Comparison of ENCODE assay signal across 25 cellular contexts in the genomic region with DNA sequence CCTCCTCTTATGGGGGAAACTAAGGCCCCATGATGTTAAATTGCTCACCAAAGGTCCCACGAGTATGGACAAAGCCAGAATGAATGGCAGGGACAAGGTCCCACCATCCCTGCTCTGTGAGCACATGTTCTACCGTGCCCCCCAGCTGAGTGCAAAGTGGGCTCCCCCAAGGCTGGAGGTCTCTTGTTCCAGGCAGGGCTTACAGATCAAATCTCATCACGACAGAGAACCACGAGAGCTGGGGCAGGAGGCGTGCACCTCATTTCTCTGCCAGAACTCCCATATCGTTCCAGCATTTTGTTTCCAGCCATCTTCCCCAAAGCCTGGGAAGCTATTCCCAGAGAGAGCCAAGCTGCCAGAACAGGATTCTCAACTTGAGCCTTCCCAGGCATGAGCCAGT.
DNase-seq lines count a peak whose midpoint lies in the region; ATAC-seq, FAIRE-seq and TF ChIP-seq lines count a peak whose summit lies in the region.
"Had no signal": no experiment of that assay in that cellular context is flagged by ENCODE, and none has a peak within 500 bp of the region (broad histone marks: within the 10 kb centered on the region; RNA-seq: fewer than 3 reads in every experiment).

No MANE protein-coding gene starts in this region.

- H3K4me1 ChIP-seq in osteoblast (ENCODE audit: insufficient read depth, low read length), result peaks cover 10% of the 10 kb centered on the region
- H3K4me1 ChIP-seq in aorta (ENCODE audit: control insufficient read depth in 1 of 2, insufficient read depth in 2 of 2, low read length in 2 of 2), result no peaks in the 10 kb centered on the region
- H3K4me1 ChIP-seq in stomach, result peaks cover 9 to 13% (median 11%) of the 10 kb centered on the region in 4 donors

- peaks cover 23% of the 10 kb centered on the region for H4K20me1 ChIP-seq in osteoblast (ENCODE audit: insufficient read depth, low read length)

- H3K27ac ChIP-seq in osteoblast (ENCODE audit: low read depth, low read length), result no peak overlapping the region
- no peak overlapping the region for H3K27ac ChIP-seq in aorta (ENCODE audit: low read depth in 1 of 2, low read length in 2 of 2)
- H3K27ac ChIP-seq in stomach, result no peak overlapping the region
- H3K27ac ChIP-seq: C4-2B had no signal

- TF ChIP-seq POLR2A in stomach (IDR thresholded peaks at IDR 0.05), result no peak

- peaks cover 6 to 7% of the 10 kb centered on the region in 2 donors for H3K4me1 Mint-ChIP-seq in natural killer cell
- H3K4me1 Mint-ChIP-seq in natural killer cell treated with Interleukin-12 subunit alpha and Interleukin-12 subunit beta and Interleukin-15 and Interleukin-18, amount 100 ng/mL, for 72 hours (ENCODE audit: low read depth in 2 of 2), result peaks cover 0 to 2% of the 10 kb centered on the region in 2 donors

- peaks cover 0 to 6% of the 10 kb centered on the region in 2 donors for H3K27me3 Mint-ChIP-seq in natural killer cell (ENCODE audit: low read depth in 2 of 2)
- peaks cover 0 to 8% of the 10 kb centered on the region in 2 donors for H3K27me3 Mint-ChIP-seq in natural killer cell treated with Interleukin-12 subunit alpha and Interleukin-12 subunit beta and Interleukin-15 and Interleukin-18, amount 100 ng/mL, for 72 hours

- DNase-seq in activated naive CD4-positive, alpha-beta T cell treated with anti-CD3 and anti-CD28 coated beads, Interleukin-2, amount 50 U/mL, for 16 hours, result peak; percentile 3
- no peak for DNase-seq in activated naive CD4-positive, alpha-beta T cell treated with Interleukin-2 at 50 U/mL for 16 hours
- DNase-seq in natural killer cell (no peak), osteoblast (ENCODE audit: insufficient read length, low spot score, missing footprints) (peak; percentile 86), aorta (peak; percentile 33 to 36), frontal cortex (ENCODE audit: low spot score in 2 of 2) (no peak), stomach (no peak)
- DNase-seq in natural killer cell treated with Interleukin-12 subunit alpha and Interleukin-12 subunit beta and Interleukin-15 and Interleukin-18, amount 100 ng/mL, for 72 hours (ENCODE audit: low spot score), result no peak
- DNase-seq: 8988T, AML-193, Calu3, DMS153, Karpas-422, NCI-H1694, NCI-H2081 treated with DMSO at 0.1 percent for 48 hours, NCI-H2171 treated with DMSO at 0.1 percent for 48 hours, NCI-H524 treated with DMSO at 0.1 percent for 48 hours, NCI-H82, SHP77 had no signal

- intact Hi-C loops in natural killer cell (cut with micrococcal nuclease), result loop anchor here (5.0 kb wide), 3 partner anchors 324 to 499 kb away; no protein-coding TSS in a partner anchor
- intact Hi-C loops in aorta (cut with DNase I), result loop anchor here (5.0 to 10.0 kb wide), 3 partner anchors 179 to 236 kb away; partner anchors contain the start of gene ADAMTS2 (in 2 of the 2)
- intact Hi-C loops in stomach (cut with DNase I; ENCODE audit: low total_unique reads), result loop anchor here (5.0 kb wide), 1 partner anchor 324 kb away; no protein-coding TSS in a partner anchor

- H3K9me3 ChIP-seq in osteoblast (ENCODE audit: low read depth, low read length), result no peaks in the 10 kb centered on the region
- H3K9me3 ChIP-seq in aorta (ENCODE audit: control insufficient read depth, low read length), result no peaks in the 10 kb centered on the region
- no peaks in the 10 kb centered on the region for H3K9me3 ChIP-seq in stomach

- no peak overlapping the region for H3K27ac Mint-ChIP-seq in natural killer cell
- no peak overlapping the region for H3K27ac Mint-ChIP-seq in natural killer cell treated with Interleukin-12 subunit alpha and Interleukin-12 subunit beta and Interleukin-15 and Interleukin-18, amount 100 ng/mL, for 72 hours
- H3K27ac Mint-ChIP-seq: CD8-positive, alpha-beta memory T cell had no signal

- no peak for ATAC-seq in natural killer cell
- ATAC-seq in natural killer cell treated with Interleukin-12 subunit alpha and Interleukin-12 subunit beta and Interleukin-15 and Interleukin-18, amount 100 ng/mL, for 72 hours, result no peak
- no peak for ATAC-seq in aorta (ENCODE audit: low FRiP score)
- ATAC-seq: HCT116 had no signal

- peaks cover 17% of the 10 kb centered on the region for H3K36me3 ChIP-seq in osteoblast (ENCODE audit: insufficient read depth, low read length)
- H3K36me3 ChIP-seq in aorta (ENCODE audit: control insufficient read depth in 1 of 2, insufficient read depth in 2 of 2, low read length in 1 of 2), result no peaks in the 10 kb centered on the region
- no peaks in the 10 kb centered on the region for H3K36me3 ChIP-seq in stomach

- no peaks in the 10 kb centered on the region for H3K36me3 Mint-ChIP-seq in natural killer cell
- H3K36me3 Mint-ChIP-seq in natural killer cell treated with Interleukin-12 subunit alpha and Interleukin-12 subunit beta and Interleukin-15 and Interleukin-18, amount 100 ng/mL, for 72 hours, result no peaks in the 10 kb centered on the region
- H3K36me3 Mint-ChIP-seq: CD8-positive, alpha-beta memory T cell had no signal

- TF ChIP-seq EP300 in stomach (IDR thresholded peaks at IDR 0.05), result no peak

- H3K27me3 ChIP-seq in osteoblast (ENCODE audit: insufficient read depth, low read length) (no peaks in the 10 kb centered on the region), aorta (ENCODE audit: control insufficient read depth in 1 of 2, insufficient read depth in 2 of 2, low read length in 1 of 2) (no peaks in the 10 kb centered on the region), stomach (peaks cover 0 to 28% (median 17%) of the 10 kb centered on the region in 3 donors)

- no peak overlapping the region for H3K4me2 ChIP-seq in osteoblast (ENCODE audit: insufficient read depth, low read length)

- no peak for TF ChIP-seq CTCF in natural killer cell (IDR thresholded peaks at IDR 0.05)
- TF ChIP-seq CTCF in osteoblast (IDR thresholded peaks at IDR 0.05; ENCODE audit: extremely low read depth, low read depth, low read length), result no peak
- no peak for TF ChIP-seq CTCF in stomach (IDR thresholded peaks at IDR 0.05)

- 72% methylated on average over 6 of the region's 6 CpGs for WGBS in aorta, 2 donors
- WGBS in stomach, 5 donors, result 67 to 78% (median 75%) methylated on average over 6 of the region's 6 CpGs

- peaks cover 11% of the 10 kb centered on the region for H3K79me2 ChIP-seq in osteoblast (ENCODE audit: insufficient read depth, low read length)

- H3K9me3 Mint-ChIP-seq in natural killer cell, result no peaks in the 10 kb centered on the region
- H3K9me3 Mint-ChIP-seq in natural killer cell treated with Interleukin-12 subunit alpha and Interleukin-12 subunit beta and Interleukin-15 and Interleukin-18, amount 100 ng/mL, for 72 hours, result no peaks in the 10 kb centered on the region

- H3K4me3 Mint-ChIP-seq in natural killer cell, result peak overlapping the region; percentile 21
- H3K4me3 Mint-ChIP-seq in natural killer cell treated with Interleukin-12 subunit alpha and Interleukin-12 subunit beta and Interleukin-15 and Interleukin-18, amount 100 ng/mL, for 72 hours, result no peak overlapping the region

- FAIRE-seq in frontal cortex (lab: Jason Lieb, UNC), result no peak
- FAIRE-seq: G401.6, GM18507, H1 had no signal

- H2AFZ ChIP-seq in osteoblast (ENCODE audit: low read length), result no peak overlapping the region

- H3K4me3 ChIP-seq in osteoblast (ENCODE audit: insufficient read depth, low read length) (no peak overlapping the region), aorta (ENCODE audit: low read length in 2 of 2) (no peak overlapping the region), stomach (no peak overlapping the region)

Comparison
In these comparisons a context has a peak if more than half of its experiments do, and no peak if none do; other contexts are left out.
1. DNase-seq: peak in activated naive CD4-positive, alpha-beta T cell treated with anti-CD3 and anti-CD28 coated beads, Interleukin-2, amount 50 U/mL, for 16 hours (single experiment), osteoblast (single experiment) and aorta (2 of 2); none in activated naive CD4-positive, alpha-beta T cell treated with Interleukin-2 at 50 U/mL for 16 hours (single experiment), natural killer cell (single experiment), natural killer cell treated with Interleukin-12 subunit alpha and Interleukin-12 subunit beta and Interleukin-15 and Interleukin-18, amount 100 ng/mL, for 72 hours (single experiment), frontal cortex (0 of 2) and stomach (single experiment).